In the genomic region with DNA sequence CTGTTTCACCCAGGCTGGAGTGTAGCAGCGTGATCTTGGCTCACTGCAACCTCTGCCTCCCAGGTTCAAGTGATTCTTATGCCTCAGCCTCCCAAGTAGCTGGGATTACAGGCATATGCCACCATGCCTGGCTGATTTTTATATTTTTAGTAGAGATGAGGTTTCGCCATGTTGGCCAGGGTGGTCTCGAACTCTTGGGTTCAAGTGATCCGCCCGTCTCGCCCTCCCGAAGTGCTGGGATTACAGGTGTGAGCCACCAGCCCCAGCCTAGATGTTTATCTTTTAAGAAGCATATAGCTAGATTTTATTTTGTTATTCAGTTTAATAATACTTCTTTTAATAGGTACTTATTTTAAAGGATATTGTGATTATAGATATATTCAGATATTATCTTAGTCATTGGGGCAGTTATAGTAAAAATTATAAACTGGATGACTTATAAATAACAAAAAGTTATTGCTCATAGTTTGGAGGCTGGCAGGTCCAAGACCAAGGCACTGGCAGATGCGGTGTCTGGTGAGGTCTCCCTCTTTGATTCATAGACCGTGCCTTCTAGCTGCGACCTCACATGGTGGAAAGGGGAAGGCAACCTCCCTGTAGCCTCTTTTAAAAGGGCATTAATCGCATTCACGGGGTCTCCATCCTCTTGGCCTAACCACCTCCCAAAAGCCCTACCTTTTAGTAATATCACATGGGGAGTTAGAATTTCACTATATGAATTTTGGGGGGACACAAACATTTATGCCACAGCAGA, we compare ENCODE assay signal across 23 cellular contexts.
DNase-seq lines count a peak whose midpoint lies in the region; ATAC-seq and TF ChIP-seq lines count a peak whose summit lies in the region.
"Had no signal": no experiment of that assay in that cellular context is flagged by ENCODE, and none has a peak within 500 bp of the region (broad histone marks: within the 10 kb centered on the region; RNA-seq: fewer than 3 reads in every experiment).

No MANE protein-coding gene starts in this region.

- H3K4me3 ChIP-seq in GM12865 (ENCODE audit: low read depth, low read length) (no peak overlapping the region), WERI-Rb-1 (ENCODE audit: low read depth, low read length) (no peak overlapping the region)
- H3K4me3 ChIP-seq: BLaER1 treated with 17β-estradiol and CSF1 and Interleukin-3, amounts not matched to agents 10 nM and 100 nM; esophagus squamous epithelium; skin epidermis; thyroid gland had no signal

- H3K27ac ChIP-seq in WERI-Rb-1 = no peak overlapping the region
- H3K27ac ChIP-seq: BLaER1 treated with 17β-estradiol and CSF1 and Interleukin-3, amounts not matched to agents 10 nM and 100 nM; esophagus squamous epithelium; RWPE1; skin epidermis; thyroid gland had no signal

- peak; percentile 39 for ATAC-seq in memory B cell (ENCODE audit: low read depth)

- H3K27me3 ChIP-seq in WERI-Rb-1 (ENCODE audit: insufficient read depth, low read depth, severe bottlenecking) = peaks cover 54% of the 10 kb centered on the region
- H3K27me3 ChIP-seq: BLaER1 treated with 17β-estradiol and CSF1 and Interleukin-3, amounts not matched to agents 10 nM and 100 nM; thyroid gland had no signal

- H3K9me3 ChIP-seq in WERI-Rb-1 (ENCODE audit: severe bottlenecking) = peaks cover 8% of the 10 kb centered on the region
- H3K9me3 ChIP-seq: esophagus squamous epithelium, thyroid gland had no signal

- no peak overlapping the region for H3K4me3 Mint-ChIP-seq in memory B cell
- H3K4me3 Mint-ChIP-seq: activated naive CD4-positive, alpha-beta T cell treated with anti-CD3 and anti-CD28 coated beads, Interleukin-2, amount 50 U/mL, for 24 hours; nephron progenitor cell; T-helper 17 cell had no signal

- no peaks in the 10 kb centered on the region for H3K36me3 ChIP-seq in WERI-Rb-1
- H3K36me3 ChIP-seq: BLaER1 treated with 17β-estradiol and CSF1 and Interleukin-3, amounts not matched to agents 10 nM and 100 nM; esophagus squamous epithelium; thyroid gland had no signal

- peak; percentile 15 for TF ChIP-seq CTCF in GM12865 (IDR thresholded peaks at IDR 0.05; ENCODE audit: insufficient read depth, low read depth, low read length, missing control alignments)
- TF ChIP-seq CTCF in WERI-Rb-1 (IDR thresholded peaks at IDR 0.05; ENCODE audit: low read depth, low read length) = peak; percentile 31; the same call in 1 of the 2 replicates

- H3K27me3 Mint-ChIP-seq in memory B cell = peaks cover 10% of the 10 kb centered on the region

- H3K9me3 Mint-ChIP-seq in memory B cell = peaks cover 2% of the 10 kb centered on the region
- H3K9me3 Mint-ChIP-seq: activated naive CD4-positive, alpha-beta T cell treated with anti-CD3 and anti-CD28 coated beads, Interleukin-2, amount 50 U/mL, for 24 hours had no signal

- DNase-seq in GM12865 (ENCODE audit: low read depth) (peak; percentile 34), NAMALWA (ENCODE audit: low spot score) (peak; percentile 11), WERI-Rb-1 (peak; percentile 15), memory B cell (ENCODE audit: low spot score in 2 of 2) (no peak), medulla oblongata (ENCODE audit: extremely low spot score) (no peak), COR-L47 (lab: John Stamatoyannopoulos, UW) (no peak)
- no peak for DNase-seq in activated CD4-positive, alpha-beta T cell treated with anti-CD3 and anti-CD28 coated beads for 4 hours
- DNase-seq: activated CD4-positive, alpha-beta T cell treated with anti-CD3 and anti-CD28 coated beads for 48 hours; Caco-2; DMS79 treated with DMSO at 0.1 percent for 48 hours; esophagus squamous epithelium; foreskin melanocyte; NCI-H1694 treated with DMSO at 0.1 percent for 48 hours; NCI-H526; nephron progenitor cell; SK-N-SH; T-helper 17 cell; thyroid gland had no signal

- H3K36me3 Mint-ChIP-seq in memory B cell = peaks cover 2% of the 10 kb centered on the region
- H3K36me3 Mint-ChIP-seq: activated naive CD4-positive, alpha-beta T cell treated with anti-CD3 and anti-CD28 coated beads, Interleukin-2, amount 50 U/mL, for 24 hours had no signal

- H3K27ac Mint-ChIP-seq in memory B cell = no peak overlapping the region
- H3K27ac Mint-ChIP-seq: activated naive CD4-positive, alpha-beta T cell treated with anti-CD3 and anti-CD28 coated beads, Interleukin-2, amount 50 U/mL, for 24 hours; nephron progenitor cell; stimulated activated naive CD8-positive, alpha-beta T cell treated with anti-CD3 and anti-CD28 coated beads, Interleukin-15, Interleukin-2, amounts not matched to agents 100 ng/mL and 50 ng/mL, for 24 hours had no signal

- H3K4me1 Mint-ChIP-seq in memory B cell = peaks cover 11% of the 10 kb centered on the region

Comparison
In these comparisons a context has a peak if more than half of its experiments do, and no peak if none do; other contexts are left out.
1. DNase-seq: peak in GM12865 (single experiment), NAMALWA (single experiment) and WERI-Rb-1 (single experiment); none in memory B cell (0 of 2), activated CD4-positive, alpha-beta T cell treated with anti-CD3 and anti-CD28 coated beads for 4 hours (0 of 2), medulla oblongata (single experiment) and COR-L47 (single experiment).